Comparison of ENCODE assay signal across 9 cellular contexts in genomic region chr7:100802951-100803350, GRCh38. TPM values are rescaled to one million over a fixed set of nuclear protein-coding genes. Genes with fewer than 3 reads are reported as not detected.
DNase-seq lines count a peak whose midpoint lies in the region; ATAC-seq and TF ChIP-seq lines count a peak whose summit lies in the region.
"Had no signal": no experiment of that assay in that cellular context is flagged by ENCODE, and none has a peak within 500 bp of the region (broad histone marks: within the 10 kb centered on the region; RNA-seq: fewer than 3 reads in every experiment).

No MANE protein-coding gene starts in this region.

- no peak for TF ChIP-seq RAD21 in IMR-90 (IDR thresholded peaks at IDR 0.05; ENCODE audit: low read length)

- no peak for DNase-seq in BE2C
- DNase-seq in IMR-90 = no peak
- peak; percentile 63 for DNase-seq in colonic mucosa
- DNase-seq in neural progenitor cell (ENCODE audit: low spot score) = no peak
- no peak for DNase-seq in ascending aorta (ENCODE audit: low spot score in 2 of 2)
- no peak for DNase-seq in activated CD4-positive, alpha-beta T cell treated with anti-CD3 and anti-CD28 coated beads, Interleukin-2, amount 50 U/mL, for 1 hour

- no peak for ATAC-seq in IMR-90 (ENCODE audit: low read depth)
- no peak for ATAC-seq in HG03342 (IDR thresholded peaks at IDR 0.05; ENCODE audit: unreplicated experiment)
- ATAC-seq in HG03025 (IDR thresholded peaks at IDR 0.05; ENCODE audit: low FRiP score, unreplicated experiment) = no peak

- peak overlapping the region; percentile 8; the same call in 1 of the 2 replicates for H2AK5ac ChIP-seq in IMR-90 (ENCODE audit: low read depth, low read length)

- H3K4me2 ChIP-seq in IMR-90 (ENCODE audit: low read depth, low read length) = no peak overlapping the region
- no peak overlapping the region for H3K4me2 ChIP-seq in neural progenitor cell

- H2BK5ac ChIP-seq in IMR-90 (ENCODE audit: low read depth, low read length, poor library complexity, severe bottlenecking) = peak overlapping the region; percentile 4

- CTCF ChIA-PET in IMR-90 (lab: Yijun Ruan, JAX) = no interaction called here

- no peaks in the 10 kb centered on the region for H3K9me3 ChIP-seq in BE2C
- no peaks in the 10 kb centered on the region for H3K9me3 ChIP-seq in IMR-90 (ENCODE audit: control insufficient read depth, insufficient read depth, low read length)
- H3K9me3 ChIP-seq in colonic mucosa = no peaks in the 10 kb centered on the region
- no peaks in the 10 kb centered on the region for H3K9me3 ChIP-seq in neural progenitor cell (ENCODE audit: low read depth)
- H3K9me3 ChIP-seq in ascending aorta = no peaks in the 10 kb centered on the region

- TF ChIP-seq POLR2A in IMR-90 (IDR thresholded peaks at IDR 0.05; ENCODE audit: low read depth, low read length) = no peak

- WGBS in IMR-90 (ENCODE audit: extremely low coverage in 2 of 2, insufficient read length in 1 of 2), 2 experiments = no CpG with 5 or more reads among the region's 4 CpGs

- H2AK9ac ChIP-seq in IMR-90 (replicated peaks; ENCODE audit: low read depth, low read length, poor library complexity) = peak overlapping the region; percentile 80

- H3K4me1 ChIP-seq in BE2C (peaks cover 18% of the 10 kb centered on the region), IMR-90 (ENCODE audit: control insufficient read depth, insufficient read depth, low read length) (peaks cover 18% of the 10 kb centered on the region), colonic mucosa (peaks cover 27% of the 10 kb centered on the region), neural progenitor cell (peaks cover 8% of the 10 kb centered on the region), ascending aorta (no peaks in the 10 kb centered on the region)

- H4K20me1 ChIP-seq in IMR-90 (ENCODE audit: insufficient read depth, low read length) (peaks cover 15% of the 10 kb centered on the region), neural progenitor cell (ENCODE audit: low read depth) (peaks cover 6% of the 10 kb centered on the region)

- H2BK15ac ChIP-seq in IMR-90 (ENCODE audit: low read depth, low read length) = no peak overlapping the region

- intact Hi-C loops in IMR-90 (cut with micrococcal nuclease) = loop anchor here (2.0 to 5.0 kb wide), 4 partner anchors 34 to 98 kb away; partner anchors contain the start of gene SLC12A9
- intact Hi-C loops in colonic mucosa (cut with DNase I) = no loop called here
- intact Hi-C loops in ascending aorta (cut with DNase I) = no loop called here

- TF ChIP-seq CTCF in BE2C (IDR thresholded peaks at IDR 0.05; ENCODE audit: low read depth, low read length) (no peak), IMR-90 (conservative IDR thresholded peaks at IDR 0.05; ENCODE audit: low read depth, low read length) (no peak), colonic mucosa (IDR thresholded peaks at IDR 0.05) (no peak), neural progenitor cell (IDR thresholded peaks at IDR 0.05) (no peak), ascending aorta (IDR thresholded peaks at IDR 0.05) (no peak)

- H3K4ac ChIP-seq in IMR-90 (ENCODE audit: low read depth, low read length) = no peak overlapping the region

- TSS peak; percentile 90 for BruUV-seq in IMR-90 (replicated peaks; lab: Mats Ljungman, UMichigan)

- H3K27me3 ChIP-seq in BE2C (no peaks in the 10 kb centered on the region), IMR-90 (ENCODE audit: control insufficient read depth, insufficient read depth, low read length) (no peaks in the 10 kb centered on the region), colonic mucosa (no peaks in the 10 kb centered on the region), neural progenitor cell (no peaks in the 10 kb centered on the region), ascending aorta (no peaks in the 10 kb centered on the region)

- peaks cover 43% of the 10 kb centered on the region for H3F3A ChIP-seq in neural progenitor cell (ENCODE audit: low read depth)

- H3K18ac ChIP-seq in IMR-90 (ENCODE audit: low read depth, low read length) = no peak overlapping the region

- H3K4me1 Mint-ChIP-seq in neural progenitor cell = peaks cover 9% of the 10 kb centered on the region

- H2BK20ac ChIP-seq in IMR-90 (ENCODE audit: low read depth, low read length) = no peak overlapping the region

- peak overlapping the region; percentile 24 for H3K4me3 ChIP-seq in BE2C (ENCODE audit: low read depth, low read length)
- H3K4me3 ChIP-seq in IMR-90 (ENCODE audit: insufficient read depth, low read depth, low read length) = no peak overlapping the region
- no peak overlapping the region for H3K4me3 ChIP-seq in colonic mucosa
- no peak overlapping the region for H3K4me3 ChIP-seq in neural progenitor cell
- H3K4me3 ChIP-seq in ascending aorta = peak overlapping the region in 1 of 2 donors; percentile 30

- H3K9me1 ChIP-seq in IMR-90 (ENCODE audit: insufficient read depth, low read length) = no peaks in the 10 kb centered on the region

- no peak overlapping the region for H3K56ac ChIP-seq in IMR-90 (ENCODE audit: extremely low read depth, insufficient read depth, low read length)

- no peak overlapping the region for H4K91ac ChIP-seq in IMR-90 (ENCODE audit: insufficient read depth, low read depth, low read length)

- H2AFZ ChIP-seq in IMR-90 (replicated peaks; ENCODE audit: low read length, poor library complexity) (no peak overlapping the region), neural progenitor cell (replicated peaks) (no peak overlapping the region)

- peak overlapping the region; percentile 16 for H3K27ac Mint-ChIP-seq in neural progenitor cell
- H3K27ac Mint-ChIP-seq: CD8-positive, alpha-beta T cell had no signal

- no peaks in the 10 kb centered on the region for H3K79me2 ChIP-seq in neural progenitor cell (ENCODE audit: low read depth)

- dilution Hi-C loops in IMR-90 (cut with HindIII; ENCODE audit: low sequenced_read_pairs, unreplicated experiment) = no loop called here

- in situ Hi-C loops in IMR-90 (cut with MboI; ENCODE audit: low sequenced_read_pairs) = no loop called here

- H3K4me3 Mint-ChIP-seq in neural progenitor cell = no peak overlapping the region
- H3K4me3 Mint-ChIP-seq: CD8-positive, alpha-beta T cell had no signal

- H3K36me3 ChIP-seq in BE2C (no peaks in the 10 kb centered on the region), IMR-90 (ENCODE audit: control insufficient read depth, insufficient read depth, low read length) (peaks cover 41% of the 10 kb centered on the region), colonic mucosa (no peaks in the 10 kb centered on the region), neural progenitor cell (no peaks in the 10 kb centered on the region), ascending aorta (no peaks in the 10 kb centered on the region)

- H2BK120ac ChIP-seq in IMR-90 (ENCODE audit: low read depth, low read length) = no peak overlapping the region

- H3K9me3 Mint-ChIP-seq in neural progenitor cell = no peaks in the 10 kb centered on the region
- H3K9me3 Mint-ChIP-seq: CD8-positive, alpha-beta T cell had no signal

- H3K36me3 Mint-ChIP-seq in neural progenitor cell = peaks cover 25% of the 10 kb centered on the region

- H3K9ac ChIP-seq in IMR-90 (ENCODE audit: low read depth, low read length) (no peak overlapping the region), colonic mucosa (ENCODE audit: low read depth in 2 of 2, low read length in 2 of 2) (peak overlapping the region in 1 of 2 donors; percentile 71), neural progenitor cell (no peak overlapping the region)

- POLR2A ChIA-PET in IMR-90 (lab: Charles Lee; ENCODE audit: unreplicated experiment) = interaction anchor here (0.6 kb wide), 1 partner anchor 21 kb away, joined by 10 read pairs; no protein-coding TSS in a partner anchor

- no peak overlapping the region for H3K27ac ChIP-seq in IMR-90 (ENCODE audit: insufficient read depth, low read length)
- H3K27ac ChIP-seq in colonic mucosa = peak overlapping the region; percentile 70
- no peak overlapping the region for H3K27ac ChIP-seq in neural progenitor cell
- H3K27ac ChIP-seq in ascending aorta = no peak overlapping the region

- H4K5ac ChIP-seq in IMR-90 (ENCODE audit: low read depth, low read length) = no peak overlapping the region; the same call in 1 of the 2 replicates

- no peak overlapping the region for H4K8ac ChIP-seq in IMR-90 (ENCODE audit: low read depth in 2 of 2, low read length in 2 of 2)

- H3K79me1 ChIP-seq in IMR-90 (ENCODE audit: low read depth in 1 of 2, low read length in 2 of 2) = peaks cover 0 to 19% of the 10 kb centered on the region in 2 experiments; a peak in 2 of 4 replicates

- H3K23ac ChIP-seq in IMR-90 (ENCODE audit: low read depth, low read length) = no peak overlapping the region

- H3K27me3 Mint-ChIP-seq in neural progenitor cell (ENCODE audit: insufficient read depth, low read depth) = peaks cover 12% of the 10 kb centered on the region

- H3K14ac ChIP-seq in IMR-90 (replicated peaks; ENCODE audit: low read depth, low read length) = no peak overlapping the region

TF ChIP-seq in IMR-90, 13 proteins besides CTCF, POLR2A, EP300 and RAD21 (continues in another document):
- TF ChIP-seq NFE2L2 (IDR thresholded peaks at IDR 0.05; ENCODE audit: low read depth, low read length) (no peak), ELK1 (IDR thresholded peaks at IDR 0.05; ENCODE audit: borderline replicate concordance, low read depth, low read length) (no peak), MAZ (IDR thresholded peaks at IDR 0.05; ENCODE audit: borderline replicate concordance, low read depth, low read length) (no peak)

RNA-seq across cellular contexts. Expression of gene EPHB4, which starts 24.4 kb away (rescaled TPM):
- polyA plus RNA-seq in BE2C (2012; ENCODE audit: insufficient read depth, insufficient read length, low read depth) = 3.9 TPM
- total RNA-seq in IMR-90 (2012; rRNA removed) = 35.0 and 36.4 TPM in 2 replicates
- 34.5 and 35.0 TPM in 2 replicates for polyA plus RNA-seq in IMR-90 (2012; rRNA removed)
- 21.0 and 41.2 TPM in 2 replicates for polyA plus RNA-seq in IMR-90 (2012; cell fraction: cytosol; rRNA removed)
- 49.9 and 59.2 TPM in 2 replicates for polyA plus RNA-seq in IMR-90 (2012; cell fraction: nucleus; rRNA removed; ENCODE audit: low replicate concordance)
- 10 to 100 TPM; 43.1 to 75.9 TPM for total RNA-seq in colonic mucosa
- total RNA-seq in neural progenitor cell (ENCODE audit: low replicate concordance) = 66.5 and 106 TPM in 2 replicates
- 144 TPM for total RNA-seq in ascending aorta

RNA-seq across cellular contexts. Expression of gene SLC12A9, which starts 49.6 kb away (rescaled TPM):
- 60.4 TPM for polyA plus RNA-seq in BE2C (2012; ENCODE audit: insufficient read depth, insufficient read length, low read depth)
- 3.3 and 4.5 TPM in 2 replicates for total RNA-seq in IMR-90 (2012; rRNA removed)
- polyA plus RNA-seq in IMR-90 (2012; rRNA removed) = 16.2 and 17.7 TPM in 2 replicates
- polyA plus RNA-seq in IMR-90 (2012; cell fraction: cytosol; rRNA removed) = 11.9 and 20.8 TPM in 2 replicates
- polyA plus RNA-seq in IMR-90 (2012; cell fraction: nucleus; rRNA removed; ENCODE audit: low replicate concordance) = 49.4 and 99.1 TPM in 2 replicates
- 10 to 100 TPM; 24.1 to 35.9 TPM for total RNA-seq in colonic mucosa
- total RNA-seq in neural progenitor cell (ENCODE audit: low replicate concordance) = 3.5 and 18.6 TPM in 2 replicates
- total RNA-seq in ascending aorta = 19.4 TPM
